In the genomic region with DNA sequence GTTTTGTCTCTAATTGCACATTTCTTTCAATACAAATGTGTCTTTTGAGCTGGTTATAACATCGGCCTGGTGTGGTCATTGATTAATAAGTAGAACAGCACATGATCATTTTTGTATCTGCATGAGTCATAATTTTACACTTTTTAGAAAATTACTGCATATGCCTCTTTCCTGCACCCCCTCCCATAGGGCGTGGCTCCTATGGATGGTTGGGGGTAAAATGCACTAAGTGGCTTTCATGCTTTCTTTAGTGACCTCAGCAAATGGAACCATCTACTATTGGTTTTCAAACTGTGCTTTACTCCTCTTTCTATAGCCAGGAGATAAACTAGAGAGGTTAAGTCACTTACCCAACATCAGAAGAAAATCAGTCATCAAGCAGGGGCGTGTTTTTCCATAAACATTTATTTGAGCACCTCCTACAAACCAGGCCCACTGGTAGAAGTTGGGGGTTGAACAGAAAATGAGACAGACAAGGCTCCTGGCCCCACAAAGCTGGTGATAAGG, we compare ENCODE assay signal across 10 cellular contexts. TPM values are rescaled to one million over a fixed set of nuclear protein-coding genes. Genes with fewer than 3 reads are reported as not detected.
DNase-seq lines count a peak whose midpoint lies in the region; ATAC-seq and TF ChIP-seq lines count a peak whose summit lies in the region.
"Had no signal": no experiment of that assay in that cellular context is flagged by ENCODE, and none has a peak within 500 bp of the region (broad histone marks: within the 10 kb centered on the region; RNA-seq: fewer than 3 reads in every experiment).

No MANE protein-coding gene starts in this region.

- no peaks in the 10 kb centered on the region for H3K27me3 Mint-ChIP-seq in stimulated activated naive B cell treated with anti-CD40 and anti-IgM and Interleukin-4, amounts not matched to agents 10 μg/mL and 1 μg/mL and 100 μg/mL, for 72 hours
- H3K27me3 Mint-ChIP-seq in Caco-2 (ENCODE audit: insufficient read depth, unreplicated experiment), result no peaks in the 10 kb centered on the region

- peak; percentile 48 for DNase-seq in GM20000 (ENCODE audit: low spot score)
- DNase-seq in activated CD4-positive, alpha-beta T cell treated with anti-CD3 and anti-CD28 coated beads, Interleukin-2, amount 50 U/mL, for 48 hours, result peak; percentile 66 to 72
- DNase-seq in fibroblast of lung (ENCODE audit: low read depth in 2 of 2), result no peak
- no peak for DNase-seq in stimulated activated naive B cell treated with anti-CD40 and anti-IgM and Interleukin-4, amounts not matched to agents 10 μg/mL and 1 μg/mL and 100 μg/mL, for 72 hours
- no peak for DNase-seq in GDM1 (lab: John Stamatoyannopoulos, UW)
- no peak for DNase-seq in Caco-2
- DNase-seq: foreskin keratinocyte, mucosa of descending colon, NCI-H748 treated with DMSO at 0.1 percent for 48 hours had no signal

- no peaks in the 10 kb centered on the region for H3K9me3 Mint-ChIP-seq in stimulated activated naive B cell treated with anti-CD40 and anti-IgM and Interleukin-4, amounts not matched to agents 10 μg/mL and 1 μg/mL and 100 μg/mL, for 72 hours
- no peaks in the 10 kb centered on the region for H3K9me3 Mint-ChIP-seq in Caco-2 (ENCODE audit: unreplicated experiment)

- no peaks in the 10 kb centered on the region for H3K9me3 ChIP-seq in fibroblast of lung (ENCODE audit: control insufficient read depth, insufficient read depth, low read depth, low read length)
- H3K9me3 ChIP-seq in Caco-2, result no peaks in the 10 kb centered on the region
- H3K9me3 ChIP-seq: mucosa of descending colon had no signal

- peaks cover 40% of the 10 kb centered on the region for H3K4me1 ChIP-seq in fibroblast of lung (ENCODE audit: control insufficient read depth, extremely low read depth, insufficient read depth, low read length)
- peaks cover 39% of the 10 kb centered on the region for H3K4me1 ChIP-seq in Caco-2
- H3K4me1 ChIP-seq: foreskin keratinocyte had no signal

- H3K9ac ChIP-seq in fibroblast of lung (ENCODE audit: insufficient read depth, low read length), result no peak overlapping the region

- TF ChIP-seq CTCF in GM20000 (IDR thresholded peaks at IDR 0.05; ENCODE audit: extremely low read depth, missing control alignments) (no peak), fibroblast of lung (conservative IDR thresholded peaks at IDR 0.05 in 1 of 2, IDR thresholded peaks at IDR 0.05 in 1 of 2; ENCODE audit: low read depth in 1 of 2, low read length in 2 of 2) (no peak), Caco-2 (IDR thresholded peaks at IDR 0.05; ENCODE audit: insufficient read depth in 1 of 2, low read depth in 1 of 2, low read length in 1 of 2, severe bottlenecking in 1 of 2, unreplicated experiment in 1 of 2) (no peak)

- peak overlapping the region; percentile 82 for H3K27ac Mint-ChIP-seq in stimulated activated naive B cell treated with anti-CD40 and anti-IgM and Interleukin-4, amounts not matched to agents 10 μg/mL and 1 μg/mL and 100 μg/mL, for 72 hours
- H3K27ac Mint-ChIP-seq in Caco-2 (ENCODE audit: unreplicated experiment), result no peak overlapping the region

- POLR2A ChIA-PET in Caco-2 (lab: Charles Lee), result interaction anchor here (0.6 kb wide), 1 partner anchor 16 kb away, joined by 3 read pairs; no protein-coding TSS in a partner anchor

- H3K79me2 ChIP-seq in fibroblast of lung (ENCODE audit: control insufficient read depth, insufficient read depth, low read length), result peaks cover 87% of the 10 kb centered on the region

- H3K27me3 ChIP-seq in fibroblast of lung (ENCODE audit: control insufficient read depth, insufficient read depth, low read length) (no peaks in the 10 kb centered on the region), Caco-2 (replicated peaks; ENCODE audit: control insufficient read depth, insufficient read depth, low read length) (no peaks in the 10 kb centered on the region)
- H3K27me3 ChIP-seq: foreskin keratinocyte had no signal

- CTCF ChIA-PET in Caco-2 (lab: Charles Lee), result no interaction called here

- H3K36me3 ChIP-seq in fibroblast of lung (ENCODE audit: control insufficient read depth, insufficient read depth, low read length) (peaks cover 2% of the 10 kb centered on the region), Caco-2 (ENCODE audit: control insufficient read depth, insufficient read depth, low read length) (no peaks in the 10 kb centered on the region)

- H4K20me1 ChIP-seq in fibroblast of lung (ENCODE audit: control insufficient read depth, extremely low read depth, insufficient read depth, low read length), result peaks cover 7% of the 10 kb centered on the region

- H3K36me3 Mint-ChIP-seq in stimulated activated naive B cell treated with anti-CD40 and anti-IgM and Interleukin-4, amounts not matched to agents 10 μg/mL and 1 μg/mL and 100 μg/mL, for 72 hours, result peaks cover 49 to 62% of the 10 kb centered on the region in 2 donors
- H3K36me3 Mint-ChIP-seq in Caco-2 (ENCODE audit: insufficient read depth, unreplicated experiment), result peaks cover 13% of the 10 kb centered on the region

- H3K4me1 Mint-ChIP-seq in stimulated activated naive B cell treated with anti-CD40 and anti-IgM and Interleukin-4, amounts not matched to agents 10 μg/mL and 1 μg/mL and 100 μg/mL, for 72 hours, result peaks cover 63 to 87% of the 10 kb centered on the region in 2 donors
- H3K4me1 Mint-ChIP-seq in Caco-2 (ENCODE audit: low read depth, unreplicated experiment), result peaks cover 10% of the 10 kb centered on the region

- H2AFZ ChIP-seq in fibroblast of lung (ENCODE audit: low read length), result no peak overlapping the region

- H3K4me3 ChIP-seq in fibroblast of lung (replicated peaks in 1 of 4; ENCODE audit: control extremely low read depth in 1 of 4, insufficient read depth in 1 of 4, low read depth in 3 of 4, low read length in 4 of 4) (peak overlapping the region in 1 of 4 experiments; percentile 98), Caco-2 (ENCODE audit: low read depth, low read length) (no peak overlapping the region)
- H3K4me3 ChIP-seq: mucosa of descending colon had no signal

- H3K4me3 Mint-ChIP-seq in stimulated activated naive B cell treated with anti-CD40 and anti-IgM and Interleukin-4, amounts not matched to agents 10 μg/mL and 1 μg/mL and 100 μg/mL, for 72 hours, result peak overlapping the region; percentile 59 to 60
- no peak overlapping the region for H3K4me3 Mint-ChIP-seq in Caco-2 (ENCODE audit: unreplicated experiment)

- H3K4me2 ChIP-seq in fibroblast of lung (ENCODE audit: extremely low read depth, insufficient read depth, low read length), result peak overlapping the region; percentile 76

- H3K27ac ChIP-seq in fibroblast of lung (ENCODE audit: insufficient read depth, low read length), result no peak overlapping the region
- H3K27ac ChIP-seq: foreskin keratinocyte had no signal

- no TSS peak for BruUV-seq in Caco-2 (replicated peaks; lab: Mats Ljungman, UMichigan)

- ATAC-seq in stimulated activated naive B cell treated with anti-CD40 and anti-IgM and Interleukin-4, amounts not matched to agents 10 μg/mL and 1 μg/mL and 100 μg/mL, for 72 hours (replicated peaks), result no peak
- no peak for ATAC-seq in HG03175 (IDR thresholded peaks at IDR 0.05; ENCODE audit: unreplicated experiment)
- ATAC-seq: foreskin keratinocyte, mucosa of descending colon had no signal

- intact Hi-C loops in Caco-2 (cut with micrococcal nuclease; ENCODE audit: unreplicated experiment), result no loop called here

RNA-seq across cellular contexts. Expression of a gene that starts 3.8 kb away (rescaled TPM):
- total RNA-seq in fibroblast of lung, result 430 and 615 TPM in 2 replicates
- polyA plus RNA-seq in fibroblast of lung, result 421 and 591 TPM in 2 replicates
- 503 and 689 TPM in 2 replicates for polyA plus RNA-seq in fibroblast of lung (2012)
- polyA minus RNA-seq in fibroblast of lung (ENCODE audit: low replicate concordance), result 567 and 955 TPM in 2 replicates
- total RNA-seq in Caco-2 (2022), result 43.0 and 51.9 TPM in 2 replicates

Comparison
In these comparisons a context has a peak if more than half of its experiments do, and no peak if none do; other contexts are left out.
1. DNase-seq: peak in GM20000 (single experiment) and activated CD4-positive, alpha-beta T cell treated with anti-CD3 and anti-CD28 coated beads, Interleukin-2, amount 50 U/mL, for 48 hours (2 of 2); none in fibroblast of lung (0 of 2), stimulated activated naive B cell treated with anti-CD40 and anti-IgM and Interleukin-4, amounts not matched to agents 10 μg/mL and 1 μg/mL and 100 μg/mL, for 72 hours (single experiment), GDM1 (single experiment) and Caco-2 (0 of 2).